In genomic region chr6:32012941-32013617, GRCh38 we compare ENCODE assay signal across 3 cellular contexts. TPM values are rescaled to one million over a fixed set of nuclear protein-coding genes. Genes with fewer than 3 reads are reported as not detected.
"Had no signal": no experiment of that assay in that cellular context is flagged by ENCODE, and none has a peak within 500 bp of the region (broad histone marks: within the 10 kb centered on the region; RNA-seq: fewer than 3 reads in every experiment).

No MANE protein-coding gene starts in this region.

RNA-seq across cellular contexts. Expression of gene CYP21A2, which starts 25.1 kb away (rescaled TPM):
- total RNA-seq: foreskin keratinocyte, SK-MEL-5, skeletal muscle tissue had no signal
